ENCODE assay signal across 8 cellular contexts in genomic region chrX:45758319-45758718, GRCh38.
DNase-seq lines count a peak whose midpoint lies in the region; ATAC-seq and TF ChIP-seq lines count a peak whose summit lies in the region.

No MANE protein-coding gene starts in this region.

- peaks cover 92% of the 10 kb centered on the region for H3K4me1 ChIP-seq in PC-3 (ENCODE audit: insufficient read depth, low read length)
- H3K4me1 ChIP-seq in adipocyte (ENCODE audit: control insufficient read depth, insufficient read depth, low read length) = peaks cover 30% of the 10 kb centered on the region
- H3K4me1 ChIP-seq in Karpas-422 (ENCODE audit: low read length) = no peaks in the 10 kb centered on the region

- H3F3A ChIP-seq in PC-3 (ENCODE audit: low read length, unreplicated experiment) = peaks cover 57% of the 10 kb centered on the region

- no TSS peak for BruUV-seq in PC-3 (replicated peaks; lab: Mats Ljungman, UMichigan)

- H3K27ac ChIP-seq in PC-3 (ENCODE audit: low read length) (peak overlapping the region; percentile 92), Karpas-422 (ENCODE audit: low read length) (no peak overlapping the region)

- H3K9me3 Mint-ChIP-seq in natural killer cell treated with Interleukin-12 subunit alpha and Interleukin-12 subunit beta and Interleukin-15 and Interleukin-18, amount 100 ng/mL, for 72 hours = no peaks in the 10 kb centered on the region

- H3K9ac ChIP-seq in PC-3 (ENCODE audit: low read length) = peak overlapping the region; percentile 59
- H3K9ac ChIP-seq in adipocyte (ENCODE audit: low read length) = peak overlapping the region; percentile 56
- H3K9ac ChIP-seq in Karpas-422 (ENCODE audit: low read length) = no peak overlapping the region

- peak overlapping the region; percentile 84 for H3K4me3 Mint-ChIP-seq in natural killer cell treated with Interleukin-12 subunit alpha and Interleukin-12 subunit beta and Interleukin-15 and Interleukin-18, amount 100 ng/mL, for 72 hours

- no peak overlapping the region for H2AFZ ChIP-seq in PC-3 (ENCODE audit: low read length)
- no peak overlapping the region for H2AFZ ChIP-seq in Karpas-422 (ENCODE audit: low read length)

- H3K36me3 Mint-ChIP-seq in natural killer cell treated with Interleukin-12 subunit alpha and Interleukin-12 subunit beta and Interleukin-15 and Interleukin-18, amount 100 ng/mL, for 72 hours = peaks cover 29% of the 10 kb centered on the region

- no peak for TF ChIP-seq CTCF in PC-3 (conservative IDR thresholded peaks at IDR 0.05; ENCODE audit: low read depth, low read length)

- POLR2A ChIA-PET in PC-3 (lab: Charles Lee; ENCODE audit: unreplicated experiment) = interaction anchor here (1.2 kb wide), 1 partner anchor 12 kb away, joined by 7 read pairs; no protein-coding TSS in a partner anchor

- H3K27me3 Mint-ChIP-seq in natural killer cell treated with Interleukin-12 subunit alpha and Interleukin-12 subunit beta and Interleukin-15 and Interleukin-18, amount 100 ng/mL, for 72 hours = no peaks in the 10 kb centered on the region

- CTCF ChIA-PET in PC-3 (lab: Charles Lee) = no interaction called here

- peaks cover 99% of the 10 kb centered on the region for H3K79me2 ChIP-seq in PC-3 (ENCODE audit: low read length)
- H3K79me2 ChIP-seq in Karpas-422 (ENCODE audit: low read length) = no peaks in the 10 kb centered on the region

- peak; percentile 76 for DNase-seq in GM04504 (ENCODE audit: low read depth)
- peak; percentile 83 for DNase-seq in PC-3
- peak; percentile 74 for DNase-seq in adipocyte (ENCODE audit: low read depth)
- peak; percentile 91 for DNase-seq in natural killer cell treated with Interleukin-12 subunit alpha and Interleukin-12 subunit beta and Interleukin-15 and Interleukin-18, amount 100 ng/mL, for 72 hours (ENCODE audit: low spot score)
- no peak for DNase-seq in NCI-H146 (lab: John Stamatoyannopoulos, UW)
- DNase-seq in nucleus accumbens (lab: John Stamatoyannopoulos, UW) = no peak
- no peak for DNase-seq in Karpas-422

- H3K4me3 ChIP-seq in PC-3 (ENCODE audit: low read length) (peak overlapping the region; percentile 20; the same call in 1 of the 2 replicates), adipocyte (ENCODE audit: low read length) (peak overlapping the region; percentile 33), Karpas-422 (ENCODE audit: low read length) (no peak overlapping the region)

- intact Hi-C loops in PC-3 (cut with micrococcal nuclease) = loop anchor here (1.0 kb wide), 1 partner anchor 13 kb away; no protein-coding TSS in a partner anchor

- H3K27me3 ChIP-seq in PC-3 (ENCODE audit: low read length) (no peaks in the 10 kb centered on the region), adipocyte (replicated peaks; ENCODE audit: control insufficient read depth, insufficient read depth, low read length) (no peaks in the 10 kb centered on the region), Karpas-422 (ENCODE audit: low read length) (no peaks in the 10 kb centered on the region)

- H3K36me3 ChIP-seq in PC-3 (ENCODE audit: low read depth, low read length) (peaks cover 74% of the 10 kb centered on the region), adipocyte (ENCODE audit: control insufficient read depth, insufficient read depth, low read length, severe bottlenecking) (peaks cover 21% of the 10 kb centered on the region), Karpas-422 (ENCODE audit: insufficient read depth, low read length) (no peaks in the 10 kb centered on the region)

- H3K27ac Mint-ChIP-seq in natural killer cell treated with Interleukin-12 subunit alpha and Interleukin-12 subunit beta and Interleukin-15 and Interleukin-18, amount 100 ng/mL, for 72 hours = no peak overlapping the region

- peaks cover 60 to 65% of the 10 kb centered on the region in 2 donors for H3K4me1 Mint-ChIP-seq in natural killer cell treated with Interleukin-12 subunit alpha and Interleukin-12 subunit beta and Interleukin-15 and Interleukin-18, amount 100 ng/mL, for 72 hours (ENCODE audit: low read depth in 2 of 2)

- ATAC-seq in HG02571 (IDR thresholded peaks at IDR 0.05; ENCODE audit: unreplicated experiment) = peak; percentile 31
- peak; percentile 25 for ATAC-seq in PC-3
- peak; percentile 74 to 86 for ATAC-seq in natural killer cell treated with Interleukin-12 subunit alpha and Interleukin-12 subunit beta and Interleukin-15 and Interleukin-18, amount 100 ng/mL, for 72 hours

- H3K4me2 ChIP-seq in PC-3 (ENCODE audit: low read length) = peak overlapping the region; percentile 72
- no peak overlapping the region for H3K4me2 ChIP-seq in Karpas-422 (ENCODE audit: low read depth, low read length, poor library complexity, severe bottlenecking)

- H3K9me2 ChIP-seq in PC-3 (replicated peaks; ENCODE audit: low read length) (no peaks in the 10 kb centered on the region), Karpas-422 (replicated peaks; ENCODE audit: insufficient read depth, low read length) (no peaks in the 10 kb centered on the region)

- H4K20me1 ChIP-seq in PC-3 (ENCODE audit: low read length) (no peaks in the 10 kb centered on the region), Karpas-422 (ENCODE audit: insufficient read depth, low read depth, low read length) (no peaks in the 10 kb centered on the region)

- H3K9me3 ChIP-seq in PC-3 (ENCODE audit: low read length) (no peaks in the 10 kb centered on the region), adipocyte (ENCODE audit: control insufficient read depth, low read length) (no peaks in the 10 kb centered on the region), Karpas-422 (ENCODE audit: low read length) (no peaks in the 10 kb centered on the region)

Comparison
In these comparisons a context has a peak if more than half of its experiments do, and no peak if none do; other contexts are left out.
1. DNase-seq: peak in GM04504 (single experiment), PC-3 (single experiment), adipocyte (single experiment) and natural killer cell treated with Interleukin-12 subunit alpha and Interleukin-12 subunit beta and Interleukin-15 and Interleukin-18, amount 100 ng/mL, for 72 hours (single experiment); none in NCI-H146 (single experiment), nucleus accumbens (0 of 56) and Karpas-422 (single experiment).
2. ATAC-seq: peak in every context shown above with its lines; median percentile 80 in natural killer cell treated with Interleukin-12 subunit alpha and Interleukin-12 subunit beta and Interleukin-15 and Interleukin-18, amount 100 ng/mL, for 72 hours; 31 in HG02571; 25 in PC-3.